Comparison of ENCODE assay signal across 9 cellular contexts in the genomic region with DNA sequence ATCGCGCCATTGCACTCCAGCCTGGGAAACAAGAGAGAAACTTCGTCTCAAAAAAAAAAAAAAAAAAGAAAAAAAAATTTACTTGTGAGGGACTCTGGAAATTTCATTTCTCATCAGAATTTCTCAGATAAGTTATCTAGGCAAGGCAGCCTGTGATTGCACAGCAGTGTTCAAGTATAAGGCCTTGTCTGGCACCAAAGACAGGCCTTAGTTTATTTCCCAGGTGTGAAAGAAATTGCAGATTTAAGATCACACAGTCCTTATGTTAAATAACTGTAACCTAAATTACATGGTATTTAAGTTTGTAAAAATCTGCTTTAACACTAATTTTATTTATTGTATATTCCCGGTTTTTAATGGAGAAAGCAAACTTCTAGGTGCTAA.
DNase-seq lines count a peak whose midpoint lies in the region; ATAC-seq, FAIRE-seq and TF ChIP-seq lines count a peak whose summit lies in the region.
"Had no signal": no experiment of that assay in that cellular context is flagged by ENCODE, and none has a peak within 500 bp of the region (broad histone marks: within the 10 kb centered on the region; RNA-seq: fewer than 3 reads in every experiment).

No MANE protein-coding gene starts in this region.

- no peak overlapping the region for H2AFZ ChIP-seq in Loucy (ENCODE audit: low read length)

- H3K9ac ChIP-seq in Loucy (ENCODE audit: low read depth, low read length, poor library complexity, severe bottlenecking) = peak overlapping the region; percentile 100

- peak overlapping the region; percentile 87 for H3K4me2 ChIP-seq in Loucy (ENCODE audit: low read depth, low read length, poor library complexity, severe bottlenecking)

- no peaks in the 10 kb centered on the region for H3K9me3 Mint-ChIP-seq in nephron progenitor cell

- H3K9me3 ChIP-seq in Loucy (ENCODE audit: insufficient read depth, low read depth, low read length) = no peaks in the 10 kb centered on the region

- peak overlapping the region; percentile 96 for H3K4me3 ChIP-seq in Loucy (ENCODE audit: low read length, poor library complexity, severe bottlenecking)

- peaks cover 6% of the 10 kb centered on the region for H3K27me3 ChIP-seq in Loucy (ENCODE audit: insufficient read depth, low read length, poor library complexity, severe bottlenecking)

- H3K27ac Mint-ChIP-seq in nephron progenitor cell = peak overlapping the region; percentile 99

- peaks cover 27% of the 10 kb centered on the region for H3K4me1 Mint-ChIP-seq in nephron progenitor cell

- H3K9me2 ChIP-seq in Loucy (replicated peaks; ENCODE audit: low read depth, low read length) = no peaks in the 10 kb centered on the region

- H3K27ac ChIP-seq in C4-2B (peak overlapping the region; percentile 100), caudate nucleus (ENCODE audit: low read depth, low read length) (peak overlapping the region; percentile 85)

- H3K27me3 Mint-ChIP-seq in nephron progenitor cell (ENCODE audit: low read depth, poor library complexity) = no peaks in the 10 kb centered on the region

- peaks cover 29% of the 10 kb centered on the region for H3F3A ChIP-seq in Loucy (ENCODE audit: low read depth)

- DNase-seq in caudate nucleus (lab: John Stamatoyannopoulos, UW) (no peak), nephron progenitor cell (no peak), HPDE6-E6E7 (ENCODE audit: extremely low spot score) (no peak), HTR-8/SVneo (ENCODE audit: insufficient read length, low spot score) (no peak)
- DNase-seq in activated effector memory CD4-positive, alpha-beta T cell treated with anti-CD3 and anti-CD28 coated beads, Interleukin-2, amount 50 U/mL, for 16 hours = no peak
- DNase-seq: activated CD4-positive, CD25-positive, alpha-beta regulatory T cell treated with anti-CD3 and anti-CD28 coated beads, Interleukin-2, amount 50 U/mL, for 72 hours had no signal

- TF ChIP-seq CTCF in C4-2B (conservative IDR thresholded peaks at IDR 0.05) (no peak), Loucy (conservative IDR thresholded peaks at IDR 0.05; ENCODE audit: low read length) (no peak), nephron progenitor cell (IDR thresholded peaks at IDR 0.05) (no peak)

- peaks cover 28% of the 10 kb centered on the region for H3K79me2 ChIP-seq in Loucy (ENCODE audit: insufficient read depth, low read length)

- FAIRE-seq in HTR-8/SVneo (lab: Jason Lieb, UNC) = no peak

- H3K4me1 ChIP-seq in Loucy (ENCODE audit: insufficient read depth, low read length, poor library complexity, severe bottlenecking) = peaks cover 31% of the 10 kb centered on the region

- H3K36me3 ChIP-seq in Loucy (ENCODE audit: insufficient read depth, low read length) = no peaks in the 10 kb centered on the region

- H4K20me1 ChIP-seq in Loucy (ENCODE audit: insufficient read depth, low read length, poor library complexity, severe bottlenecking) = peaks cover 14% of the 10 kb centered on the region

- ATAC-seq in GM18520 (IDR thresholded peaks at IDR 0.05; ENCODE audit: unreplicated experiment) = no peak

- no peaks in the 10 kb centered on the region for H3K36me3 Mint-ChIP-seq in nephron progenitor cell (ENCODE audit: low read depth)

- peak overlapping the region; percentile 100 for H3K4me3 Mint-ChIP-seq in nephron progenitor cell
